ENCODE assay signal across 17 cellular contexts in the genomic region with DNA sequence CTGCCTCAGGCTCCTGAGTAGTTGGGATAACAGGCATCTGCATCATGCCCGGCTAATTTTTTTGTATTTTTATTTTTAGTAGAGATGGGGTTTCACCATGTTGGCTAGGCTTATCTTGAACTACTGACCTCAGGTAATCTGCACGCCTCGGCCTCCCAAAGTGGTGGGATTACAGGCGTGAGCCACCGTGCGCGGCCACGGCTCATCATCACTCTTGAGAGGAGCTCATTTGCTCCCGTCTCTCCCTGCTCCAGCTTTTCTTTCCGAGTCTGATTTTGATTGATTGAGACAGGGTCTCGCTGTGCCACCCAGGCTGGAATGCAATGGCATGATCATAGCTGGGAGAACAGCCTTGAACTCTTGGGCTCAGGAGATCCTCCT. TPM values are rescaled to one million over a fixed set of nuclear protein-coding genes. Genes with fewer than 3 reads are reported as not detected.
A peak's percentile ranks its signal among the peaks of the same experiment; 100 is the strongest.
DNase-seq lines count a peak whose midpoint lies in the region; ATAC-seq, FAIRE-seq and TF ChIP-seq lines count a peak whose summit lies in the region.
"Had no signal": no experiment of that assay in that cellular context is flagged by ENCODE, and none has a peak within 500 bp of the region (broad histone marks: within the 10 kb centered on the region; RNA-seq: fewer than 3 reads in every experiment).

No MANE protein-coding gene starts in this region.

- TF ChIP-seq EP300 in HepG2 (IDR thresholded peaks at IDR 0.05; ENCODE audit: low read depth in 2 of 2, low read length in 2 of 2) (no peak), HepG2 (CRISPR knock-in tag; IDR thresholded peaks at IDR 0.05; ENCODE audit: borderline replicate concordance) (no peak)

- H3K4me3 ChIP-seq in RWPE2 (ENCODE audit: severe bottlenecking) (no peak overlapping the region), hepatocyte (no peak overlapping the region), HepG2 (replicated peaks in 1 of 3; ENCODE audit: insufficient read depth in 1 of 3, low read depth in 2 of 3, low read length in 3 of 3) (no peak overlapping the region)
- H3K4me3 ChIP-seq: K562 had no signal

- H3K4me2 ChIP-seq in hepatocyte (no peak overlapping the region), HepG2 (ENCODE audit: low read depth, low read length) (no peak overlapping the region)

- H3K4me3 Mint-ChIP-seq in activated T-cell treated with anti-CD3 and anti-CD28 coated beads, Interleukin-2, amount 50 U/mL, for 72 hours, result no peak overlapping the region
- H3K4me3 Mint-ChIP-seq in stimulated activated effector memory CD8-positive, alpha-beta T cell treated with anti-CD3 and anti-CD28 coated beads, Interleukin-12 subunit alpha, Interleukin-12 subunit beta, amount 100 ng/mL, for 72 hours, result peak overlapping the region; percentile 43

- H3K27ac ChIP-seq in RWPE2 (ENCODE audit: poor library complexity, severe bottlenecking) (peak overlapping the region; percentile 70), hepatocyte (peak overlapping the region; percentile 84), HepG2 (ENCODE audit: extremely low read length, insufficient read depth, low read length) (no peak overlapping the region)

- in situ Hi-C loops in HepG2 (cut with HindIII; ENCODE audit: extremely low pct_ligation_motif_present, low pct_unique_long_range_greater_than_20kb), result no loop called here

- H4K20me1 ChIP-seq in hepatocyte (ENCODE audit: insufficient read depth, poor library complexity, severe bottlenecking) (peaks cover 12% of the 10 kb centered on the region), HepG2 (ENCODE audit: insufficient read depth, low read length) (peaks cover 7% of the 10 kb centered on the region; the same call in 1 of the 2 replicates)

- CTCF ChIA-PET in HepG2 (lab: Yijun Ruan, JAX; ENCODE audit: low intra/inter-chr PET ratio, low total read pairs), result no interaction called here

- H3K9ac ChIP-seq in HepG2 (ENCODE audit: insufficient read depth, low read depth, low read length), result no peak overlapping the region

- POLR2A ChIA-PET in HepG2 (lab: Yijun Ruan, JAX), result no interaction called here

- H2AFZ ChIP-seq in hepatocyte (no peak overlapping the region), HepG2 (ENCODE audit: low read length) (no peak overlapping the region)

- H3K9me3 ChIP-seq in RWPE2 (ENCODE audit: severe bottlenecking) (no peaks in the 10 kb centered on the region), hepatocyte (ENCODE audit: low read depth) (no peaks in the 10 kb centered on the region), HepG2 (ENCODE audit: low read length) (no peaks in the 10 kb centered on the region)

- H3K9me3 Mint-ChIP-seq in activated T-cell treated with anti-CD3 and anti-CD28 coated beads, Interleukin-2, amount 50 U/mL, for 72 hours, result peaks cover 0 to 2% of the 10 kb centered on the region in 2 donors
- H3K9me3 Mint-ChIP-seq in stimulated activated effector memory CD8-positive, alpha-beta T cell treated with anti-CD3 and anti-CD28 coated beads, Interleukin-12 subunit alpha, Interleukin-12 subunit beta, amount 100 ng/mL, for 72 hours, result no peaks in the 10 kb centered on the region

- H3K79me2 ChIP-seq in hepatocyte, result peaks cover 92% of the 10 kb centered on the region
- peaks cover 56% of the 10 kb centered on the region for H3K79me2 ChIP-seq in HepG2 (ENCODE audit: insufficient read depth, low read length)

- H3K36me3 ChIP-seq in RWPE2 (ENCODE audit: low read depth), result peaks cover 37% of the 10 kb centered on the region
- no peaks in the 10 kb centered on the region for H3K36me3 ChIP-seq in hepatocyte (replicated peaks; ENCODE audit: insufficient read depth, low read depth)
- H3K36me3 ChIP-seq in HepG2 (replicated peaks in 1 of 2; ENCODE audit: control insufficient read depth in 1 of 2, insufficient read depth in 2 of 2, low read length in 2 of 2), result peaks cover 13 to 35% of the 10 kb centered on the region in 2 experiments

- H3K27ac Mint-ChIP-seq in activated T-cell treated with anti-CD3 and anti-CD28 coated beads, Interleukin-2, amount 50 U/mL, for 72 hours, result peak overlapping the region; percentile 77
- peak overlapping the region; percentile 80 for H3K27ac Mint-ChIP-seq in stimulated activated effector memory CD8-positive, alpha-beta T cell treated with anti-CD3 and anti-CD28 coated beads, Interleukin-12 subunit alpha, Interleukin-12 subunit beta, amount 100 ng/mL, for 72 hours

- DNase-seq in activated T-cell treated with anti-CD3 and anti-CD28 coated beads, Interleukin-2, amount 50 U/mL, for 72 hours, result no peak
- no peak for DNase-seq in activated T-cell treated with anti-CD3 and anti-CD28 coated beads, Interleukin-2, amount 50 U/mL, for 1 hour
- DNase-seq in RWPE2 (ENCODE audit: low spot score), result no peak
- no peak for DNase-seq in hepatocyte (ENCODE audit: low spot score)
- DNase-seq in stimulated activated effector memory CD8-positive, alpha-beta T cell treated with anti-CD3 and anti-CD28 coated beads, Interleukin-12 subunit alpha, Interleukin-12 subunit beta, amount 100 ng/mL, for 72 hours (ENCODE audit: low spot score in 2 of 2), result no peak
- DNase-seq in HepG2 (ENCODE audit: low spot score), result no peak
- DNase-seq in stimulated activated CD4-positive, alpha-beta T cell treated with anti-CD3 and anti-CD28 coated beads, Interleukin-4, amount 100 ng/mL, for 24 hours, result no peak
- DNase-seq: activated gamma-delta T cell; effector CD4-positive, alpha-beta T cell; GDM1; NCI-H1105; NCI-H2227 treated with DMSO at 0.1 percent for 48 hours; occipital lobe; SIG-M5; small intestine had no signal

- intact Hi-C loops in HepG2 (cut with micrococcal nuclease; ENCODE audit: unreplicated experiment), result no loop called here

- peaks cover 17 to 19% of the 10 kb centered on the region in 2 donors for H3K36me3 Mint-ChIP-seq in activated T-cell treated with anti-CD3 and anti-CD28 coated beads, Interleukin-2, amount 50 U/mL, for 72 hours (ENCODE audit: insufficient read depth in 2 of 2)
- H3K36me3 Mint-ChIP-seq in stimulated activated effector memory CD8-positive, alpha-beta T cell treated with anti-CD3 and anti-CD28 coated beads, Interleukin-12 subunit alpha, Interleukin-12 subunit beta, amount 100 ng/mL, for 72 hours, result peaks cover 99% of the 10 kb centered on the region

- TF ChIP-seq CTCF in RWPE2 (IDR thresholded peaks at IDR 0.05; ENCODE audit: poor library complexity, severe bottlenecking) (no peak), hepatocyte (IDR thresholded peaks at IDR 0.05; ENCODE audit: poor library complexity) (no peak), HepG2 (CRISPR knock-in tag; IDR thresholded peaks at IDR 0.05) (no peak)

- ATAC-seq in activated T-cell treated with anti-CD3 and anti-CD28 coated beads, Interleukin-2, amount 50 U/mL, for 72 hours (replicated peaks in 1 of 2), result no peak
- ATAC-seq in RWPE2 (ENCODE audit: low read depth) (no peak), GM21717 (IDR thresholded peaks at IDR 0.05; ENCODE audit: unreplicated experiment) (no peak), HepG2 (no peak)
- ATAC-seq in stimulated activated effector memory CD8-positive, alpha-beta T cell treated with anti-CD3 and anti-CD28 coated beads, Interleukin-12 subunit alpha, Interleukin-12 subunit beta, amount 100 ng/mL, for 72 hours, result no peak

- H3K4me1 ChIP-seq in RWPE2 (ENCODE audit: insufficient read depth, poor library complexity, severe bottlenecking) (peaks cover 32% of the 10 kb centered on the region), hepatocyte (ENCODE audit: insufficient read depth) (peaks cover 25% of the 10 kb centered on the region), HepG2 (ENCODE audit: insufficient read depth, low read length) (peaks cover 6% of the 10 kb centered on the region)

- no peak for FAIRE-seq in HepG2 (lab: Jason Lieb, UNC)
- FAIRE-seq: K562, small intestine had no signal

- TF ChIP-seq RAD21 in HepG2 (CRISPR knock-in tag; IDR thresholded peaks at IDR 0.05), result no peak

- no TSS peak for BruUV-seq in HepG2 (replicated peaks; lab: Mats Ljungman, UMichigan)

- H3K27me3 ChIP-seq in RWPE2 (ENCODE audit: insufficient read depth, poor library complexity, severe bottlenecking), result no peaks in the 10 kb centered on the region
- H3K27me3 ChIP-seq in hepatocyte, result no peaks in the 10 kb centered on the region
- no peaks in the 10 kb centered on the region for H3K27me3 ChIP-seq in HepG2 (ENCODE audit: control insufficient read depth in 1 of 2, insufficient read depth in 2 of 2, low read length in 2 of 2)

- H3K4me1 Mint-ChIP-seq in activated T-cell treated with anti-CD3 and anti-CD28 coated beads, Interleukin-2, amount 50 U/mL, for 72 hours (ENCODE audit: low read depth), result peaks cover 60% of the 10 kb centered on the region
- H3K4me1 Mint-ChIP-seq in stimulated activated effector memory CD8-positive, alpha-beta T cell treated with anti-CD3 and anti-CD28 coated beads, Interleukin-12 subunit alpha, Interleukin-12 subunit beta, amount 100 ng/mL, for 72 hours, result peaks cover 64% of the 10 kb centered on the region

- H3K9me2 ChIP-seq in hepatocyte (replicated peaks; ENCODE audit: insufficient read depth), result no peaks in the 10 kb centered on the region

- no peak for TF ChIP-seq POLR2A in HepG2 (IDR thresholded peaks at IDR 0.05; ENCODE audit: insufficient read depth in 1 of 2, low read depth in 2 of 2, low read length in 2 of 2)

- 93% methylated on average over 11 of the region's 11 CpGs for WGBS in hepatocyte (ENCODE audit: low lambda C conversion rate, missing lambda C conversion rate)
- 95% methylated on average over 11 of the region's 11 CpGs for WGBS in HepG2 (ENCODE audit: low lambda C conversion rate)

- no peaks in the 10 kb centered on the region for H3K27me3 Mint-ChIP-seq in activated T-cell treated with anti-CD3 and anti-CD28 coated beads, Interleukin-2, amount 50 U/mL, for 72 hours (ENCODE audit: low read depth)

RNA-seq across cellular contexts. Expression of gene PGS1, which starts 12.6 kb away (rescaled TPM):
- 100 to 1,000 TPM in 1 of 2 donors, 10 to 100 TPM in 1; 81.6 to 101 TPM for total RNA-seq in activated T-cell treated with anti-CD3 and anti-CD28 coated beads, Interleukin-2, amount 50 U/mL, for 72 hours
- 30.4 and 36.0 TPM in 2 replicates for total RNA-seq in hepatocyte
- polyA plus RNA-seq in hepatocyte, result 42.5 and 52.2 TPM in 2 replicates
- total RNA-seq in HepG2 (2016; rRNA removed; fragmentation: Illumina TruSeq; extraction: Trizol), result 18.8 and 25.9 TPM in 2 replicates
- 10.8 and 10.9 TPM in 2 replicates for total RNA-seq in HepG2 (2016; cell fraction: cytosol; rRNA removed; fragmentation: Illumina TruSeq; extraction: Trizol; ENCODE audit: low read depth)
- 14.8 and 27.5 TPM in 2 replicates for total RNA-seq in HepG2 (2016; cell fraction: insoluble cytoplasmic fraction; rRNA removed; fragmentation: Illumina TruSeq; extraction: Trizol)
- 11.3 and 11.9 TPM in 2 replicates for total RNA-seq in HepG2 (2016; cell fraction: membrane; rRNA removed; fragmentation: Illumina TruSeq; extraction: Trizol)
- total RNA-seq in HepG2 (2016; cell fraction: nucleus; rRNA removed; fragmentation: Illumina TruSeq; extraction: Trizol), result 27.4 and 30.7 TPM in 2 replicates
- 31.5 and 42.3 TPM in 2 replicates for polyA plus RNA-seq in HepG2 (2011; rRNA removed)
- polyA plus RNA-seq in HepG2 (2011; cell fraction: cytosol; rRNA removed), result 30.6 and 33.0 TPM in 2 replicates
- polyA plus RNA-seq in HepG2 (2011; cell fraction: nucleus; rRNA removed), result 151 and 153 TPM in 2 replicates
- 18.3 and 27.7 TPM in 2 replicates for polyA plus RNA-seq in HepG2 (2012)
- 2.9 and 3.9 TPM in 2 replicates for polyA plus RNA-seq in HepG2 (2016; cell fraction: cytosol; fragmentation: Illumina TruSeq; extraction: Trizol; ENCODE audit: low read depth)
- polyA plus RNA-seq in HepG2 (2016; cell fraction: insoluble cytoplasmic fraction; fragmentation: Illumina TruSeq; extraction: Trizol; ENCODE audit: low read depth), result 12.8 and 16.5 TPM in 2 replicates
- polyA plus RNA-seq in HepG2 (2016; cell fraction: membrane; fragmentation: Illumina TruSeq; extraction: Trizol; ENCODE audit: low read depth), result 6.1 and 6.7 TPM in 2 replicates
- polyA plus RNA-seq in HepG2 (2016; cell fraction: nucleus; fragmentation: Illumina TruSeq; extraction: Trizol; ENCODE audit: insufficient read depth, low read depth), result 50.4 and 56.8 TPM in 2 replicates
- 49.2 and 54.3 TPM in 2 replicates for polyA minus RNA-seq in HepG2 (2011; rRNA and poly(A)+ RNA removed; ENCODE audit: low replicate concordance)
- 13.6 and 15.2 TPM in 2 replicates for polyA minus RNA-seq in HepG2 (2011; cell fraction: cytosol; rRNA and poly(A)+ RNA removed)
- 58.3 and 63.7 TPM in 2 replicates for polyA minus RNA-seq in HepG2 (2011; cell fraction: nucleus; rRNA and poly(A)+ RNA removed)

RNA-seq across cellular contexts. Expression of gene SOCS3, which starts 31.2 kb away (rescaled TPM):
- 100 to 1,000 TPM; 164 to 212 TPM for total RNA-seq in activated T-cell treated with anti-CD3 and anti-CD28 coated beads, Interleukin-2, amount 50 U/mL, for 72 hours
- 130 and 172 TPM in 2 replicates for total RNA-seq in hepatocyte
- polyA plus RNA-seq in hepatocyte, result 181 and 246 TPM in 2 replicates
- total RNA-seq in HepG2 (2016; rRNA removed; fragmentation: Illumina TruSeq; extraction: Trizol), result 0.66 and 0.77 TPM in 2 replicates
- 0.30 and 0.35 TPM in 2 replicates for total RNA-seq in HepG2 (2016; cell fraction: cytosol; rRNA removed; fragmentation: Illumina TruSeq; extraction: Trizol; ENCODE audit: low read depth)
- total RNA-seq in HepG2 (2016; cell fraction: insoluble cytoplasmic fraction; rRNA removed; fragmentation: Illumina TruSeq; extraction: Trizol), result 0.59 and 0.95 TPM in 2 replicates
- 0.83 and 0.93 TPM in 2 replicates for total RNA-seq in HepG2 (2016; cell fraction: membrane; rRNA removed; fragmentation: Illumina TruSeq; extraction: Trizol)
- total RNA-seq in HepG2 (2016; cell fraction: nucleus; rRNA removed; fragmentation: Illumina TruSeq; extraction: Trizol), result 0.66 and 1.2 TPM in 2 replicates
- polyA plus RNA-seq in HepG2 (2011; rRNA removed), result 2.4 and 3.2 TPM in 2 replicates
- polyA plus RNA-seq in HepG2 (2011; cell fraction: cytosol; rRNA removed), result 2.4 and 2.6 TPM in 2 replicates
- 4.1 and 5.9 TPM in 2 replicates for polyA plus RNA-seq in HepG2 (2011; cell fraction: nucleus; rRNA removed)
- 0.94 and 3.5 TPM in 2 replicates for polyA plus RNA-seq in HepG2 (2012)
- 0.05 and 0.10 TPM in 2 replicates for polyA plus RNA-seq in HepG2 (2016; cell fraction: cytosol; fragmentation: Illumina TruSeq; extraction: Trizol; ENCODE audit: low read depth)
- polyA plus RNA-seq in HepG2 (2016; cell fraction: insoluble cytoplasmic fraction; fragmentation: Illumina TruSeq; extraction: Trizol; ENCODE audit: low read depth), result 0.32 and 0.52 TPM in 2 replicates
- polyA plus RNA-seq in HepG2 (2016; cell fraction: membrane; fragmentation: Illumina TruSeq; extraction: Trizol; ENCODE audit: low read depth), result 0.27 and 0.28 TPM in 2 replicates
- 1.1 and 1.3 TPM in 2 replicates for polyA plus RNA-seq in HepG2 (2016; cell fraction: nucleus; fragmentation: Illumina TruSeq; extraction: Trizol; ENCODE audit: insufficient read depth, low read depth)
- polyA minus RNA-seq in HepG2 (2011; rRNA and poly(A)+ RNA removed; ENCODE audit: low replicate concordance), result 11.0 and 18.7 TPM in 2 replicates
- polyA minus RNA-seq in HepG2 (2011; cell fraction: cytosol; rRNA and poly(A)+ RNA removed), result 6.9 and 7.9 TPM in 2 replicates
- 3.5 and 5.2 TPM in 2 replicates for polyA minus RNA-seq in HepG2 (2011; cell fraction: nucleus; rRNA and poly(A)+ RNA removed)

Comparison
In these comparisons a context has a peak if more than half of its experiments do, and no peak if none do; other contexts are left out.
1. RNA of gene SOCS3, which starts 31.2 kb away (total RNA-seq): 164 to 212 TPM in activated T-cell treated with anti-CD3 and anti-CD28 coated beads, Interleukin-2, amount 50 U/mL, for 72 hours and 130 to 172 TPM in hepatocyte; 0.30 to 1.2 TPM in HepG2; every median in the first group is over 10 times any median in the second.